In genomic region chr6:38679668-38680067, GRCh38 we compare ENCODE assay signal across 39 cellular contexts. TPM values are rescaled to one million over a fixed set of nuclear protein-coding genes. Genes with fewer than 3 reads are reported as not detected.
"Had no signal": no experiment of that assay in that cellular context is flagged by ENCODE, and none has a peak within 500 bp of the region (broad histone marks: within the 10 kb centered on the region; RNA-seq: fewer than 3 reads in every experiment).

No MANE protein-coding gene starts in this region.

- H3K4me3 Mint-ChIP-seq: activated naive CD4-positive, alpha-beta T cell treated with anti-CD3 and anti-CD28 coated beads for 36 hours; activated naive CD4-positive, alpha-beta T cell treated with anti-CD3 and anti-CD28 coated beads, Interleukin-2, amount 10 ng/mL, durations not matched to agents 7 days and 5 days; activated naive CD4-positive, alpha-beta T cell treated with anti-CD3 and anti-CD28 coated beads, Interleukin-2, amount 50 U/mL, for 24 hours; activated naive CD8-positive, alpha-beta T cell; activated naive CD8-positive, alpha-beta T cell treated with anti-CD3 and anti-CD28 coated beads for 36 hours; activated naive CD8-positive, alpha-beta T cell treated with anti-CD3 and anti-CD28 coated beads, Interleukin-2, amount 10 ng/mL, durations not matched to agents 7 days and 5 days; activated naive CD8-positive, alpha-beta T cell treated with anti-CD3 and anti-CD28 coated beads, Interleukin-2, amount 50 U/mL, for 24 hours; activated T-cell treated with anti-CD3 and anti-CD28 coated beads, Interleukin-2, amount 50 U/mL, for 4 hours; activated T-helper 1 cell treated with anti-CD3 and anti-CD28 coated beads, Interleukin-12 subunit alpha, Interleukin-12 subunit beta, Interleukin-2, Interleukin-4 antibody, amounts not matched to agents 30 ng/mL and 10 ng/mL and 1 ng/mL, durations not matched to agents 14 hours and 24 hours and 36 hours; activated T-helper 17 cell treated with anti-CD3 and anti-CD28 coated beads, Interleukin-2, amount 50 U/mL, for 72 hours; brain; central memory CD8-positive, alpha-beta T cell had no signal

- H3K27me3 Mint-ChIP-seq: activated naive CD4-positive, alpha-beta T cell treated with anti-CD3 and anti-CD28 coated beads, Interleukin-2, amount 10 ng/mL, durations not matched to agents 7 days and 5 days; activated naive CD4-positive, alpha-beta T cell treated with anti-CD3 and anti-CD28 coated beads, Interleukin-2, amount 50 U/mL, for 24 hours; activated naive CD8-positive, alpha-beta T cell; activated naive CD8-positive, alpha-beta T cell treated with anti-CD3 and anti-CD28 coated beads for 36 hours; activated naive CD8-positive, alpha-beta T cell treated with anti-CD3 and anti-CD28 coated beads, Interleukin-2, amount 10 ng/mL, durations not matched to agents 7 days and 5 days; activated naive CD8-positive, alpha-beta T cell treated with anti-CD3 and anti-CD28 coated beads, Interleukin-2, amount 50 U/mL, for 24 hours; activated T-helper 17 cell treated with anti-CD3 and anti-CD28 coated beads, Interleukin-2, amount 50 U/mL, for 72 hours; brain; central memory CD8-positive, alpha-beta T cell had no signal

- H3K4me1 Mint-ChIP-seq: activated T-helper 17 cell treated with anti-CD3 and anti-CD28 coated beads, Interleukin-2, amount 50 U/mL, for 72 hours; brain; central memory CD8-positive, alpha-beta T cell had no signal

- DNase-seq: activated effector memory CD4-positive, alpha-beta T cell treated with anti-CD3 and anti-CD28 coated beads, Interleukin-2, amount 50 U/mL, for 16 hours; activated effector memory CD4-positive, alpha-beta T cell treated with Interleukin-2 at 50 U/mL for 16 hours; activated gamma-delta T cell; activated gamma-delta T cell treated with Interleukin-2 at 50 U/mL for 16 hours; activated naive CD4-positive, alpha-beta T cell; activated naive CD4-positive, alpha-beta T cell treated with anti-CD3 and anti-CD28 coated beads for 36 hours; activated naive CD4-positive, alpha-beta T cell treated with anti-CD3 and anti-CD28 coated beads, Interleukin-2, amount 10 ng/mL, durations not matched to agents 7 days and 5 days; activated naive CD4-positive, alpha-beta T cell treated with anti-CD3 and anti-CD28 coated beads, Interleukin-2, amount 50 U/mL, for 16 hours; activated naive CD4-positive, alpha-beta T cell treated with Interleukin-2 at 50 U/mL for 16 hours; activated naive CD8-positive, alpha-beta T cell treated with anti-CD3 and anti-CD28 coated beads for 36 hours; activated naive CD8-positive, alpha-beta T cell treated with anti-CD3 and anti-CD28 coated beads, Interleukin-2, amount 10 ng/mL, durations not matched to agents 7 days and 5 days; activated naive CD8-positive, alpha-beta T cell treated with anti-CD3 and anti-CD28 coated beads, Interleukin-2, amount 50 U/mL, for 24 hours; activated T-cell treated with anti-CD3 and anti-CD28 coated beads for 4 hours; activated T-cell treated with anti-CD3 and anti-CD28 coated beads, Interleukin-2, amount 50 U/mL, for 1 hour; activated T-cell treated with anti-CD3 and anti-CD28 coated beads, Interleukin-2, amount 50 U/mL, for 4 hours; activated T-cell treated with anti-CD3 and anti-CD28 coated beads, Interleukin-2, amount 50 U/mL, for 48 hours; adrenal gland; amniotic stem cell; amygdala; anterior cingulate cortex; aorta; body of pancreas; brain microvascular endothelial cell; caudate nucleus; central memory CD4-positive, alpha-beta T cell; cerebellar nuclear complex had no signal

- H3K4me3 ChIP-seq: adrenal gland, ascending aorta, body of pancreas, breast epithelium, cardiac muscle cell had no signal

- H3K9me3 ChIP-seq: adrenal gland, ascending aorta, body of pancreas, breast epithelium had no signal

- FAIRE-seq: astrocyte, bronchial epithelial cell had no signal

- H3K27ac ChIP-seq: adrenal gland, ascending aorta, body of pancreas, brain microvascular endothelial cell, breast epithelium, cardiac muscle cell had no signal

- H3K9me3 Mint-ChIP-seq: activated naive CD4-positive, alpha-beta T cell treated with anti-CD3 and anti-CD28 coated beads, Interleukin-2, amount 10 ng/mL, durations not matched to agents 7 days and 5 days; activated naive CD4-positive, alpha-beta T cell treated with anti-CD3 and anti-CD28 coated beads, Interleukin-2, amount 50 U/mL, for 24 hours; activated naive CD8-positive, alpha-beta T cell treated with anti-CD3 and anti-CD28 coated beads, Interleukin-2, amount 10 ng/mL, durations not matched to agents 7 days and 5 days; activated naive CD8-positive, alpha-beta T cell treated with anti-CD3 and anti-CD28 coated beads, Interleukin-2, amount 50 U/mL, for 24 hours; activated T-cell treated with anti-CD3 and anti-CD28 coated beads, Interleukin-2, amount 50 U/mL, for 4 hours; activated T-helper 17 cell treated with anti-CD3 and anti-CD28 coated beads, Interleukin-2, amount 50 U/mL, for 72 hours; activated T-helper 2 cell treated with anti-CD3 and anti-CD28 coated beads, Interferon-gamma antibody, Interleukin-2, Interleukin-4, amounts not matched to agents 10 μg/mL and 5 μg/mL and 100 μg/mL, durations not matched to agents 14 hours and 24 hours and 36 hours; brain; central memory CD8-positive, alpha-beta T cell had no signal

- ATAC-seq: activated naive CD4-positive, alpha-beta T cell treated with anti-CD3 and anti-CD28 coated beads, Interleukin-2, amount 50 U/mL, for 72 hours; activated naive CD8-positive, alpha-beta T cell treated with anti-CD3 and anti-CD28 coated beads, Interleukin-2, amount 50 U/mL, for 24 hours; activated T-cell treated with anti-CD3 and anti-CD28 coated beads, Interleukin-2, amount 50 U/mL, for 4 hours; activated T-helper 17 cell treated with anti-CD3 and anti-CD28 coated beads, Interleukin-2, amount 50 U/mL, for 72 hours; body of pancreas had no signal

- H3K27ac Mint-ChIP-seq: activated naive CD4-positive, alpha-beta T cell treated with anti-CD3 and anti-CD28 coated beads for 36 hours; activated naive CD4-positive, alpha-beta T cell treated with anti-CD3 and anti-CD28 coated beads, Interleukin-2, amount 10 ng/mL, durations not matched to agents 7 days and 5 days; activated naive CD4-positive, alpha-beta T cell treated with anti-CD3 and anti-CD28 coated beads, Interleukin-2, amount 50 U/mL, for 24 hours; activated naive CD8-positive, alpha-beta T cell; activated naive CD8-positive, alpha-beta T cell treated with anti-CD3 and anti-CD28 coated beads for 36 hours; activated naive CD8-positive, alpha-beta T cell treated with anti-CD3 and anti-CD28 coated beads, Interleukin-2, amount 10 ng/mL, durations not matched to agents 7 days and 5 days; activated naive CD8-positive, alpha-beta T cell treated with anti-CD3 and anti-CD28 coated beads, Interleukin-2, amount 50 U/mL, for 24 hours; activated T-helper 1 cell treated with anti-CD3 and anti-CD28 coated beads, Interleukin-12 subunit alpha, Interleukin-12 subunit beta, Interleukin-2, Interleukin-4 antibody, amounts not matched to agents 30 ng/mL and 10 ng/mL and 1 ng/mL, durations not matched to agents 14 hours and 24 hours and 36 hours; activated T-helper 17 cell treated with anti-CD3 and anti-CD28 coated beads, Interleukin-2, amount 50 U/mL, for 72 hours; activated T-helper 2 cell treated with anti-CD3 and anti-CD28 coated beads, Interferon-gamma antibody, Interleukin-2, Interleukin-4, amounts not matched to agents 10 μg/mL and 5 μg/mL and 100 μg/mL, durations not matched to agents 14 hours and 24 hours and 36 hours; brain had no signal

- H3K4me1 ChIP-seq: ascending aorta, breast epithelium had no signal

- H3K27me3 ChIP-seq: adrenal gland, ascending aorta, body of pancreas, brain microvascular endothelial cell, breast epithelium, cardiac muscle cell had no signal

RNA-seq across cellular contexts. Expression of gene DNAH8, which starts 35.4 kb away (rescaled TPM):
- total RNA-seq: activated T-helper 2 cell treated with anti-CD3 and anti-CD28 coated beads, Interferon-gamma antibody, Interleukin-2, Interleukin-4, amounts not matched to agents 10 μg/mL and 5 μg/mL and 100 μg/mL, durations not matched to agents 14 hours and 24 hours and 36 hours; adrenal gland; ascending aorta; astrocyte; body of pancreas; bronchial epithelial cell; cardiac muscle cell had no signal
- polyA plus RNA-seq: cardiac muscle cell had no signal
